ENCODE assay signal across 12 cellular contexts in the genomic region with DNA sequence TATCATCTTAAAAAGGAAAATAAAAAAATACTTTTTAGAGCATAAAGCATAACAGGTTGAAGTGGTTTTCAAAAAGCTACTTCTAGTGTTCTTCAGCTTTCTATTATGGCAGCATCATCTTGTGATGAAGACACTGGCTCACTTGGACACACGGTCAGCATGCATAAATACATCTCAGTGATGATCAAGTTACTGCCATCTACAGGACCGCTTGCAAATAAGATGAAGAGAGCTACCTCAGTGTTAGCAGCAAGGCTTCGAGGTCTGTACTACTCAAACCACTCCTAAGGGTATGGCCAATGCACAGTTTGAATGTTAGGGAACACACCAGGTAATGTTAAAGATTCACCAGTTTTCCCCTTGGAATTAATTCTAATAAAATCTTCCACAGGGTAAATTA. TPM values are rescaled to one million over a fixed set of nuclear protein-coding genes. Genes with fewer than 3 reads are reported as not detected.
DNase-seq lines count a peak whose midpoint lies in the region; ATAC-seq and TF ChIP-seq lines count a peak whose summit lies in the region.
"Had no signal": no experiment of that assay in that cellular context is flagged by ENCODE, and none has a peak within 500 bp of the region (broad histone marks: within the 10 kb centered on the region; RNA-seq: fewer than 3 reads in every experiment).

No MANE protein-coding gene starts in this region.

- no peaks in the 10 kb centered on the region for H4K20me1 ChIP-seq in hepatocyte (ENCODE audit: insufficient read depth, poor library complexity, severe bottlenecking)

- in situ Hi-C loops in GM13977 (cut with MboI; ENCODE audit: low pct_unique_long_range_greater_than_20kb, low sequenced_read_pairs, unreplicated experiment) = no loop called here

- H3K27ac ChIP-seq in hepatocyte = no peak overlapping the region

- WGBS in hepatocyte (ENCODE audit: low lambda C conversion rate, missing lambda C conversion rate) = 63% methylated on average over 3 of the region's 3 CpGs

- H3K36me3 ChIP-seq in hepatocyte (replicated peaks; ENCODE audit: insufficient read depth, low read depth) = no peaks in the 10 kb centered on the region

- no peak overlapping the region for H2AFZ ChIP-seq in hepatocyte

- H3K79me2 ChIP-seq in hepatocyte = no peaks in the 10 kb centered on the region

- peak; percentile 6 for TF ChIP-seq CTCF in GM13977 (IDR thresholded peaks at IDR 0.05; ENCODE audit: extremely low read depth, insufficient read depth, missing control alignments)
- peak; percentile 11 for TF ChIP-seq CTCF in hepatocyte (IDR thresholded peaks at IDR 0.05; ENCODE audit: poor library complexity)

- no peaks in the 10 kb centered on the region for H3K27me3 ChIP-seq in hepatocyte

- H3K4me3 ChIP-seq in hepatocyte = no peak overlapping the region

- H3K9me3 ChIP-seq in hepatocyte (ENCODE audit: low read depth) = no peaks in the 10 kb centered on the region

- ATAC-seq in HG03469 (IDR thresholded peaks at IDR 0.05; ENCODE audit: unreplicated experiment) = peak; percentile 56

- H3K4me1 ChIP-seq in hepatocyte (ENCODE audit: insufficient read depth) = no peaks in the 10 kb centered on the region

- DNase-seq in GM13977 (ENCODE audit: low spot score) (no peak), SK-N-DZ (ENCODE audit: low spot score) (peak; percentile 59), hepatocyte (ENCODE audit: low spot score) (no peak), NCI-H1694 treated with DMSO at 0.1 percent for 48 hours (lab: John Stamatoyannopoulos, UW) (no peak), NCI-H1092 treated with DMSO at 0.1 percent for 48 hours (lab: John Stamatoyannopoulos, UW) (no peak)
- DNase-seq in effector CD4-positive, alpha-beta T cell = no peak
- DNase-seq: activated CD4-positive, alpha-beta T cell treated with anti-CD3 and anti-CD28 coated beads, Interleukin-2, amount 10 ng/mL, durations not matched to agents 7 days and 5 days; foreskin fibroblast; KG1; mesendoderm; NCI-H1930 had no signal

- no peak overlapping the region for H3K4me2 ChIP-seq in hepatocyte

- no peaks in the 10 kb centered on the region for H3K9me2 ChIP-seq in hepatocyte (replicated peaks; ENCODE audit: insufficient read depth)

RNA-seq across cellular contexts. Expression of a gene that starts 58.8 kb away (rescaled TPM):
- polyA plus RNA-seq in SK-N-DZ (2014; cell fraction: cytosol; rRNA removed) = 4.4 and 6.1 TPM in 2 replicates
- 3.2 and 8.3 TPM in 2 replicates for polyA plus RNA-seq in SK-N-DZ (2014; cell fraction: nucleus; rRNA removed)
- total RNA-seq in hepatocyte = 47.5 TPM in 2 replicates
- 20.7 and 23.0 TPM in 2 replicates for polyA plus RNA-seq in hepatocyte
